ENCODE assay signal across 14 cellular contexts in genomic region chr1:77655431-77655974, GRCh38. TPM values are rescaled to one million over a fixed set of nuclear protein-coding genes. Genes with fewer than 3 reads are reported as not detected.
DNase-seq lines count a peak whose midpoint lies in the region; ATAC-seq and TF ChIP-seq lines count a peak whose summit lies in the region.
"Had no signal": no experiment of that assay in that cellular context is flagged by ENCODE, and none has a peak within 500 bp of the region (broad histone marks: within the 10 kb centered on the region; RNA-seq: fewer than 3 reads in every experiment).

No MANE protein-coding gene starts in this region.

- H3K4me3 ChIP-seq in adrenal gland = no peak overlapping the region
- H3K4me3 ChIP-seq: tibial nerve had no signal

- CTCF ChIA-PET in activated CD8-positive, alpha-beta T cell treated with anti-CD3 and anti-CD28 coated beads for 36 hours (lab: Charles Lee) = interaction anchor here (1.2 kb wide), 1 partner anchor 10 kb away, joined by 3 read pairs; no protein-coding TSS in a partner anchor
- CTCF ChIA-PET in activated CD8-positive, alpha-beta T cell treated with anti-CD3 and anti-CD28 coated beads, Interleukin-2, amount 10 ng/mL, durations not matched to agents 7 days and 5 days (lab: Charles Lee) = no interaction called here

- H3K9me3 ChIP-seq in adrenal gland (replicated peaks in 1 of 3) = no peaks in the 10 kb centered on the region

- H3K4me3 Mint-ChIP-seq in activated CD8-positive, alpha-beta T cell treated with anti-CD3 and anti-CD28 coated beads for 36 hours = no peak overlapping the region
- H3K4me3 Mint-ChIP-seq in activated CD8-positive, alpha-beta T cell treated with anti-CD3 and anti-CD28 coated beads, Interleukin-2, amount 10 ng/mL, durations not matched to agents 7 days and 5 days = no peak overlapping the region
- H3K4me3 Mint-ChIP-seq in stimulated activated effector memory CD8-positive, alpha-beta T cell treated with anti-CD3 and anti-CD28 coated beads, Interleukin-12 subunit alpha, Interleukin-12 subunit beta, amount 100 ng/mL, for 72 hours = no peak overlapping the region
- H3K4me3 Mint-ChIP-seq: activated naive CD4-positive, alpha-beta T cell treated with anti-CD3 and anti-CD28 coated beads, Interleukin-2, amount 50 U/mL, for 24 hours had no signal

- no peak overlapping the region for H3K27ac Mint-ChIP-seq in activated CD8-positive, alpha-beta T cell treated with anti-CD3 and anti-CD28 coated beads for 36 hours
- H3K27ac Mint-ChIP-seq in activated CD8-positive, alpha-beta T cell treated with anti-CD3 and anti-CD28 coated beads, Interleukin-2, amount 10 ng/mL, durations not matched to agents 7 days and 5 days = no peak overlapping the region
- H3K27ac Mint-ChIP-seq in stimulated activated effector memory CD8-positive, alpha-beta T cell treated with anti-CD3 and anti-CD28 coated beads, Interleukin-12 subunit alpha, Interleukin-12 subunit beta, amount 100 ng/mL, for 72 hours = peak overlapping the region; percentile 80

- no peak for DNase-seq in activated CD8-positive, alpha-beta T cell treated with anti-CD3 and anti-CD28 coated beads for 36 hours
- DNase-seq in activated CD8-positive, alpha-beta T cell treated with anti-CD3 and anti-CD28 coated beads, Interleukin-2, amount 10 ng/mL, durations not matched to agents 7 days and 5 days = no peak
- peak; percentile 39 for DNase-seq in NCI-H1092 treated with DMSO at 0.1 percent for 48 hours (lab: John Stamatoyannopoulos, UW)
- DNase-seq in adrenal gland = peak in 6 of 7 donors; percentile 27 to 77 (median 62)
- no peak for DNase-seq in stimulated activated effector memory CD8-positive, alpha-beta T cell treated with anti-CD3 and anti-CD28 coated beads, Interleukin-12 subunit alpha, Interleukin-12 subunit beta, amount 100 ng/mL, for 72 hours (ENCODE audit: low spot score in 2 of 2)
- DNase-seq in putamen (ENCODE audit: low spot score) = no peak
- no peak for DNase-seq in effector CD4-positive, alpha-beta T cell
- DNase-seq: ACHN, Kasumi-1, occipital lobe had no signal

- intact Hi-C loops in activated CD8-positive, alpha-beta T cell treated with anti-CD3 and anti-CD28 coated beads for 36 hours (cut with micrococcal nuclease) = no loop called here
- intact Hi-C loops in adrenal gland (cut with DNase I) = no loop called here

- peaks cover 8% of the 10 kb centered on the region for H3K9me3 Mint-ChIP-seq in activated CD8-positive, alpha-beta T cell treated with anti-CD3 and anti-CD28 coated beads for 36 hours
- H3K9me3 Mint-ChIP-seq in activated CD8-positive, alpha-beta T cell treated with anti-CD3 and anti-CD28 coated beads, Interleukin-2, amount 10 ng/mL, durations not matched to agents 7 days and 5 days (ENCODE audit: insufficient read depth) = peaks cover 14% of the 10 kb centered on the region
- peaks cover under 1% of the 10 kb centered on the region for H3K9me3 Mint-ChIP-seq in stimulated activated effector memory CD8-positive, alpha-beta T cell treated with anti-CD3 and anti-CD28 coated beads, Interleukin-12 subunit alpha, Interleukin-12 subunit beta, amount 100 ng/mL, for 72 hours

- H3K4me1 Mint-ChIP-seq in activated CD8-positive, alpha-beta T cell treated with anti-CD3 and anti-CD28 coated beads for 36 hours (ENCODE audit: low read depth) = peaks cover 32% of the 10 kb centered on the region
- no peaks in the 10 kb centered on the region for H3K4me1 Mint-ChIP-seq in activated CD8-positive, alpha-beta T cell treated with anti-CD3 and anti-CD28 coated beads, Interleukin-2, amount 10 ng/mL, durations not matched to agents 7 days and 5 days (ENCODE audit: low read depth)
- peaks cover 30% of the 10 kb centered on the region for H3K4me1 Mint-ChIP-seq in stimulated activated effector memory CD8-positive, alpha-beta T cell treated with anti-CD3 and anti-CD28 coated beads, Interleukin-12 subunit alpha, Interleukin-12 subunit beta, amount 100 ng/mL, for 72 hours

- POLR2A ChIA-PET in activated CD8-positive, alpha-beta T cell treated with anti-CD3 and anti-CD28 coated beads for 36 hours (lab: Charles Lee) = no interaction called here
- POLR2A ChIA-PET in activated CD8-positive, alpha-beta T cell treated with anti-CD3 and anti-CD28 coated beads, Interleukin-2, amount 10 ng/mL, durations not matched to agents 7 days and 5 days (lab: Charles Lee) = no interaction called here

- H3K36me3 ChIP-seq in adrenal gland (replicated peaks in 1 of 2) = no peaks in the 10 kb centered on the region

- H3K27me3 ChIP-seq in adrenal gland = no peaks in the 10 kb centered on the region
- H3K27me3 ChIP-seq: tibial nerve had no signal

- H3K4me1 ChIP-seq in adrenal gland (replicated peaks in 1 of 2) = peaks cover 12 to 32% of the 10 kb centered on the region in 2 donors

- whole genome bisulfite sequencing in adrenal gland, 4 donors = 34 to 44% (median 37%) methylated on average over 2 of the region's 2 CpGs

- TF ChIP-seq POLR2A in adrenal gland (IDR thresholded peaks at IDR 0.05) = no peak

- H3K27me3 Mint-ChIP-seq in activated CD8-positive, alpha-beta T cell treated with anti-CD3 and anti-CD28 coated beads for 36 hours = no peaks in the 10 kb centered on the region
- H3K27me3 Mint-ChIP-seq in activated CD8-positive, alpha-beta T cell treated with anti-CD3 and anti-CD28 coated beads, Interleukin-2, amount 10 ng/mL, durations not matched to agents 7 days and 5 days (ENCODE audit: low read depth) = no peaks in the 10 kb centered on the region
- H3K27me3 Mint-ChIP-seq: activated naive CD4-positive, alpha-beta T cell treated with anti-CD3 and anti-CD28 coated beads, Interleukin-2, amount 50 U/mL, for 24 hours had no signal

- peak overlapping the region in 3 of 5 donors; percentile 13 to 76 (median 21) for H3K27ac ChIP-seq in adrenal gland
- H3K27ac ChIP-seq: tibial nerve, VCaP had no signal

- TF ChIP-seq CTCF in activated CD8-positive, alpha-beta T cell treated with anti-CD3 and anti-CD28 coated beads for 36 hours (IDR thresholded peaks at IDR 0.05) = no peak
- TF ChIP-seq CTCF in adrenal gland (IDR thresholded peaks at IDR 0.05) = no peak

- H3K36me3 Mint-ChIP-seq in activated CD8-positive, alpha-beta T cell treated with anti-CD3 and anti-CD28 coated beads for 36 hours (ENCODE audit: low read depth) = peaks cover 49% of the 10 kb centered on the region
- H3K36me3 Mint-ChIP-seq in activated CD8-positive, alpha-beta T cell treated with anti-CD3 and anti-CD28 coated beads, Interleukin-2, amount 10 ng/mL, durations not matched to agents 7 days and 5 days (ENCODE audit: low read depth) = peaks cover 38% of the 10 kb centered on the region
- peaks cover 4% of the 10 kb centered on the region for H3K36me3 Mint-ChIP-seq in stimulated activated effector memory CD8-positive, alpha-beta T cell treated with anti-CD3 and anti-CD28 coated beads, Interleukin-12 subunit alpha, Interleukin-12 subunit beta, amount 100 ng/mL, for 72 hours

- ATAC-seq in activated CD8-positive, alpha-beta T cell treated with anti-CD3 and anti-CD28 coated beads for 36 hours = peak; percentile 39
- no peak for ATAC-seq in activated CD8-positive, alpha-beta T cell treated with anti-CD3 and anti-CD28 coated beads, Interleukin-2, amount 10 ng/mL, durations not matched to agents 7 days and 5 days
- peak; percentile 98 for ATAC-seq in stimulated activated effector memory CD8-positive, alpha-beta T cell treated with anti-CD3 and anti-CD28 coated beads, Interleukin-12 subunit alpha, Interleukin-12 subunit beta, amount 100 ng/mL, for 72 hours
- no peak for ATAC-seq in GM18517 (IDR thresholded peaks at IDR 0.05; ENCODE audit: unreplicated experiment)

RNA-seq across cellular contexts. Expression of gene ZZZ3, which starts 27.0 kb away (rescaled TPM):
- 10 to 100 TPM; 37.7 to 39.5 TPM for total RNA-seq in activated CD8-positive, alpha-beta T cell treated with anti-CD3 and anti-CD28 coated beads for 36 hours
- total RNA-seq in activated CD8-positive, alpha-beta T cell treated with anti-CD3 and anti-CD28 coated beads, Interleukin-2, amount 10 ng/mL, durations not matched to agents 7 days and 5 days = 10 to 100 TPM; 34.3 to 35.9 TPM
- total RNA-seq in adrenal gland = 10 to 100 TPM; 32.3 to 71.4 (median 52.8) TPM
- 10 to 100 TPM; 14.1 to 38.3 (median 22.5) TPM for polyA plus RNA-seq in adrenal gland

Comparison
In these comparisons a context has a peak if more than half of its experiments do, and no peak if none do; other contexts are left out.
1. ATAC-seq: peak in activated CD8-positive, alpha-beta T cell treated with anti-CD3 and anti-CD28 coated beads for 36 hours (single experiment) and stimulated activated effector memory CD8-positive, alpha-beta T cell treated with anti-CD3 and anti-CD28 coated beads, Interleukin-12 subunit alpha, Interleukin-12 subunit beta, amount 100 ng/mL, for 72 hours (single experiment); none in activated CD8-positive, alpha-beta T cell treated with anti-CD3 and anti-CD28 coated beads, Interleukin-2, amount 10 ng/mL, durations not matched to agents 7 days and 5 days (single experiment) and GM18517 (single experiment).
2. DNase-seq: peak in NCI-H1092 treated with DMSO at 0.1 percent for 48 hours (single experiment) and adrenal gland (6 of 7); none in activated CD8-positive, alpha-beta T cell treated with anti-CD3 and anti-CD28 coated beads for 36 hours (single experiment), activated CD8-positive, alpha-beta T cell treated with anti-CD3 and anti-CD28 coated beads, Interleukin-2, amount 10 ng/mL, durations not matched to agents 7 days and 5 days (single experiment), stimulated activated effector memory CD8-positive, alpha-beta T cell treated with anti-CD3 and anti-CD28 coated beads, Interleukin-12 subunit alpha, Interleukin-12 subunit beta, amount 100 ng/mL, for 72 hours (0 of 2), putamen (single experiment) and effector CD4-positive, alpha-beta T cell (single experiment).